32 cellular contexts compared by ENCODE assay signal in the genomic region with DNA sequence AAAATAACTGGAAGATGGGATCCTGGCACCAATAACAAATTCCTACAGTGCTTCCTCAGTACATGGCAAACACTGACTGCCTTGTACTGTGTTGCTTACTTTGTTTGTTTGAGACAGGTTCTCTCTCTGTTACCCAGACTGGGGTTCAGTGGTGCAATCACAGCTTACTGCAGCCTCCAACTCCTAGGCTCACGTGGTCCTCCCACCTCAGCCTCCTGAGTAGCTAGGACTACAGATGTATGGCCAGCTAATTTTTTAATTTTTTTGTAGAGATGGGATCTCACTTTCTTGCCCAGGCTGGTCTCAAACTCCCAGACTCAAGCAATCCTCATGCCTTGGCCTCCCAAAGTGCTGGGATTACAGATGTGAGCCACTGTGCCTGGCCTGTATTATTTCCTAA. TPM values are rescaled to one million over a fixed set of nuclear protein-coding genes. Genes with fewer than 3 reads are reported as not detected.
"Had no signal": no experiment of that assay in that cellular context is flagged by ENCODE, and none has a peak within 500 bp of the region (broad histone marks: within the 10 kb centered on the region; RNA-seq: fewer than 3 reads in every experiment).

No MANE protein-coding gene starts in this region.

- H3K9me3 Mint-ChIP-seq: natural killer cell; nephron; stimulated activated memory B cell treated with anti-CD40 and anti-IgM and Interleukin-4, amounts not matched to agents 10 μg/mL and 1 μg/mL and 100 μg/mL, for 72 hours; stimulated activated naive CD8-positive, alpha-beta T cell treated with anti-CD3 and anti-CD28 coated beads, Interleukin-15, amount 100 ng/mL, for 72 hours; type B pancreatic cell had no signal

- H3K4me3 Mint-ChIP-seq: natural killer cell; nephron; neural progenitor cell; stimulated activated memory B cell treated with anti-CD40 and anti-IgM and Interleukin-4, amounts not matched to agents 10 μg/mL and 1 μg/mL and 100 μg/mL, for 72 hours; stimulated activated naive CD8-positive, alpha-beta T cell treated with anti-CD3 and anti-CD28 coated beads, Interleukin-15, amount 100 ng/mL, for 72 hours; type B pancreatic cell had no signal

- H3K27me3 Mint-ChIP-seq: progenitor cell of endocrine pancreas had no signal

- H3K27ac Mint-ChIP-seq: natural killer cell; progenitor cell of endocrine pancreas; stimulated activated memory B cell treated with anti-CD40 and anti-IgM and Interleukin-4, amounts not matched to agents 10 μg/mL and 1 μg/mL and 100 μg/mL, for 72 hours; stimulated activated naive CD8-positive, alpha-beta T cell treated with anti-CD3 and anti-CD28 coated beads, Interleukin-15, amount 100 ng/mL, for 72 hours; type B pancreatic cell had no signal

- ATAC-seq: natural killer cell; psoas muscle; right cardiac atrium; sciatic nerve; stimulated activated memory B cell treated with anti-CD40 and anti-IgM and Interleukin-4, amounts not matched to agents 10 μg/mL and 1 μg/mL and 100 μg/mL, for 72 hours; stimulated activated naive CD8-positive, alpha-beta T cell treated with anti-CD3 and anti-CD28 coated beads, Interleukin-15, amount 100 ng/mL, for 72 hours; stimulated activated naive CD8-positive, alpha-beta T cell treated with anti-CD3 and anti-CD28 coated beads, Interleukin-15, Interleukin-2, amounts not matched to agents 100 U/mL and 50 U/mL, for 24 hours; upper lobe of right lung had no signal

- H3K79me2 ChIP-seq: parathyroid adenoma had no signal

- H3K36me3 Mint-ChIP-seq: natural killer cell had no signal

- H3K27ac ChIP-seq: neural progenitor cell, ovary, parathyroid adenoma, psoas muscle, skin epidermis, spleen, suprapubic skin, testis, tibial artery, transverse colon, upper lobe of right lung, uterus had no signal

- H3K4me2 ChIP-seq: neural progenitor cell, smooth muscle cell had no signal

- H3K4me3 ChIP-seq: neural progenitor cell, ovary, psoas muscle, skin epidermis, smooth muscle cell, spleen, suprapubic skin, testis, tibial artery, transverse colon, upper lobe of right lung, uterus had no signal

- DNase-seq: natural killer cell; occipital lobe; ovary; posterior cingulate gyrus; psoas muscle; right cardiac atrium; spleen; stimulated activated CD4-positive, alpha-beta T cell treated with anti-CD3 and anti-CD28 coated beads, Interleukin-12 subunit alpha, Interleukin-12 subunit beta, amount 100 ng/mL, for 4 hours; stimulated activated CD4-positive, alpha-beta T cell treated with anti-CD3 and anti-CD28 coated beads, Interleukin-1b, Interleukin-23, amount 100 ng/mL, for 48 hours; stimulated activated CD4-positive, alpha-beta T cell treated with anti-CD3 and anti-CD28 coated beads, Interleukin-4, amount 100 ng/mL, for 1 hour; stimulated activated CD4-positive, alpha-beta T cell treated with anti-CD3 and anti-CD28 coated beads, Interleukin-4, amount 100 ng/mL, for 4 hours; stimulated activated CD8-positive, alpha-beta memory T cell treated with anti-CD3 and anti-CD28 coated beads, Interleukin-4, amount 100 ng/mL, for 48 hours; stimulated activated naive CD4-positive, alpha-beta T cell; stimulated activated naive CD8-positive, alpha-beta T cell treated with anti-CD3 and anti-CD28 coated beads, Interleukin-15, amount 100 ng/mL, for 72 hours; stimulated activated naive CD8-positive, alpha-beta T cell treated with anti-CD3 and anti-CD28 coated beads, Interleukin-15, Interleukin-2, amounts not matched to agents 100 U/mL and 50 U/mL, for 24 hours; substantia nigra; testis; tibial artery; transverse colon; upper lobe of right lung had no signal

- H3K27me3 ChIP-seq: neural progenitor cell, ovary, suprapubic skin, testis, tibial artery, upper lobe of right lung, uterus had no signal

- H3K36me3 ChIP-seq: neural progenitor cell, ovary, suprapubic skin, transverse colon, upper lobe of right lung, uterus had no signal

- H3K9me3 ChIP-seq: ovary, psoas muscle, spleen, suprapubic skin, testis, tibial artery, transverse colon, upper lobe of right lung, uterus had no signal

- H2AFZ ChIP-seq: neural progenitor cell, parathyroid adenoma had no signal

- H3K4me1 ChIP-seq: uterus had no signal

- H3K9ac ChIP-seq: neural progenitor cell, parathyroid adenoma had no signal

RNA-seq across cellular contexts. Expression of gene ALPK3, which starts 3.7 kb away (rescaled TPM):
- polyA plus RNA-seq: neural cell had no signal
